Comparison of ENCODE assay signal across 17 cellular contexts in the genomic region with DNA sequence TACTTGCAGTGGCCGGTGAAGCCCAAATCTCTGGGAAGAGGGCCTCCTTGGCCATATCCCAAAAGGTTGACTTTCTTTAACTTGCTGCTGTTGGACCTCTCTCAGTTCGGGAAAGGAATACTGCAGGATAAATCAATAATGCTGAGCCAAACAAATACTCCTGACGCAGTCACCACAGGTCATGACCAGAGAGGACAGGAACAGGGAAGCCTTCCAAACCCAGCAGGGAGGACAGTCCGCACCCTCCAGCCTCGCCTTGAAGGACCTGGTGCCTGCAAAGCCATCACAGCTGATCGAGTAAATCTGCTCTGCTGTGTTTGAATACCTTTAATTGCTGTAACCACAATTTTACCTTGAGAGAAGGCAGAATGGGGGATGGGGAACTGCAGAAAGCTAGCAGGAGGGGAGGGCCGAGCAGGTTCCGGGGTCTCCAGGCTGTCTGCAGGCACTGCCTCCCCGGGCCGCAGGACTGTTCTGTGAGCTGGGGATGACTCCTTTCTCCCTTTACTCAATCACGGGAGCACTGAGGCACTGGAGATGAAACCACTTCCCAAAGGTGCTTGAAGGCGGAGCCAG.
"Had no signal": no experiment of that assay in that cellular context is flagged by ENCODE, and none has a peak within 500 bp of the region (broad histone marks: within the 10 kb centered on the region; RNA-seq: fewer than 3 reads in every experiment).

No MANE protein-coding gene starts in this region.

- H3K27ac Mint-ChIP-seq: activated T-helper 1 cell treated with anti-CD3 and anti-CD28 coated beads, Interleukin-12 subunit alpha, Interleukin-12 subunit beta, Interleukin-2, Interleukin-4 antibody, amounts not matched to agents 30 ng/mL and 10 ng/mL and 1 ng/mL, durations not matched to agents 14 hours and 24 hours and 36 hours; nephron progenitor cell had no signal

- H3K36me3 Mint-ChIP-seq: brain had no signal

- DNase-seq: activated CD4-positive, alpha-beta T cell treated with anti-CD3 and anti-CD28 coated beads, Interleukin-2, amount 50 U/mL, for 4 hours; activated T-cell treated with anti-CD3 and anti-CD28 coated beads for 4 hours; central memory CD4-positive, alpha-beta T cell; foreskin fibroblast; hypothalamus; mammary epithelial cell; midbrain; nephron progenitor cell; nucleus accumbens; stimulated activated naive CD8-positive, alpha-beta T cell treated with anti-CD3 and anti-CD28 coated beads, Interleukin-15, Interleukin-2, amounts not matched to agents 100 U/mL and 50 U/mL, for 24 hours; substantia nigra; uterus; WERI-Rb-1 had no signal

- H3K4me3 Mint-ChIP-seq: activated T-helper 1 cell treated with anti-CD3 and anti-CD28 coated beads, Interleukin-12 subunit alpha, Interleukin-12 subunit beta, Interleukin-2, Interleukin-4 antibody, amounts not matched to agents 30 ng/mL and 10 ng/mL and 1 ng/mL, durations not matched to agents 14 hours and 24 hours and 36 hours; brain had no signal

- H3K9me3 ChIP-seq: right atrium auricular region, tibial nerve, uterus had no signal
